ENCODE assay signal across 14 cellular contexts in genomic region chr2:226066391-226066790, GRCh38.
DNase-seq lines count a peak whose midpoint lies in the region; ATAC-seq and TF ChIP-seq lines count a peak whose summit lies in the region.
"Had no signal": no experiment of that assay in that cellular context is flagged by ENCODE, and none has a peak within 500 bp of the region (broad histone marks: within the 10 kb centered on the region; RNA-seq: fewer than 3 reads in every experiment).

No MANE protein-coding gene starts in this region.

- H3K9me2 ChIP-seq in SK-N-SH: no peaks in the 10 kb centered on the region

- no peak for ATAC-seq in SK-N-SH treated with all-trans-retinoic acid at 6 μM for 48 hours
- ATAC-seq in HG03571 (IDR thresholded peaks at IDR 0.05; ENCODE audit: unreplicated experiment): no peak
- ATAC-seq: GM12878 had no signal

- POLR2A ChIA-PET in SK-N-SH (lab: Yijun Ruan, JAX): no interaction called here

- H3K9me3 ChIP-seq in SK-N-SH (no peaks in the 10 kb centered on the region), smooth muscle cell (replicated peaks; ENCODE audit: low read depth) (no peaks in the 10 kb centered on the region)

- peak overlapping the region; percentile 28; the same call in 1 of the 2 replicates for H3K4me2 ChIP-seq in SK-N-SH
- no peak overlapping the region for H3K4me2 ChIP-seq in smooth muscle cell
- H3K4me2 ChIP-seq: BLaER1 treated with 17β-estradiol and CSF1 and Interleukin-3, amounts not matched to agents 10 nM and 100 nM had no signal

- H3K27me3 ChIP-seq in SK-N-SH (ENCODE audit: insufficient read depth) (no peaks in the 10 kb centered on the region), smooth muscle cell (ENCODE audit: low read depth) (no peaks in the 10 kb centered on the region)
- H3K27me3 ChIP-seq: BLaER1 treated with 17β-estradiol and CSF1 and Interleukin-3, amounts not matched to agents 10 nM and 100 nM had no signal

- H3K36me3 ChIP-seq in SK-N-SH (replicated peaks in 1 of 2; ENCODE audit: control insufficient read depth in 1 of 2, insufficient read depth in 2 of 2, low read length in 1 of 2) (no peaks in the 10 kb centered on the region), smooth muscle cell (ENCODE audit: low read depth) (no peaks in the 10 kb centered on the region)
- H3K36me3 ChIP-seq: BLaER1 treated with 17β-estradiol and CSF1 and Interleukin-3, amounts not matched to agents 10 nM and 100 nM had no signal

- no peaks in the 10 kb centered on the region for H3F3A ChIP-seq in SK-N-SH (replicated peaks; ENCODE audit: insufficient read depth)
- H3F3A ChIP-seq in smooth muscle cell (ENCODE audit: low read depth): no peaks in the 10 kb centered on the region

- TF ChIP-seq CTCF in SK-N-SH (IDR thresholded peaks at IDR 0.05) (no peak), foreskin fibroblast (IDR thresholded peaks at IDR 0.05; ENCODE audit: low read depth, low read length) (no peak), smooth muscle cell (IDR thresholded peaks at IDR 0.05; ENCODE audit: borderline replicate concordance, insufficient read depth, poor library complexity, severe bottlenecking) (no peak)

- H3K9ac ChIP-seq in SK-N-SH (no peak overlapping the region), smooth muscle cell (ENCODE audit: low read depth) (no peak overlapping the region)
- H3K9ac ChIP-seq: BLaER1 treated with 17β-estradiol and CSF1 and Interleukin-3, amounts not matched to agents 10 nM and 100 nM; GM23248 had no signal

- H3K4me1 ChIP-seq in SK-N-SH (ENCODE audit: control insufficient read depth in 1 of 2, insufficient read depth in 2 of 2, low read depth in 1 of 2, low read length in 1 of 2) (peaks cover 0 to 8% of the 10 kb centered on the region in 2 experiments; a peak in 1 of 4 replicates), smooth muscle cell (ENCODE audit: low read depth) (no peaks in the 10 kb centered on the region)
- H3K4me1 ChIP-seq: BLaER1 treated with 17β-estradiol and CSF1 and Interleukin-3, amounts not matched to agents 10 nM and 100 nM had no signal

- 49% methylated on average over 3 of the region's 3 CpGs for WGBS in SK-N-SH (ENCODE audit: low lambda C conversion rate)
- 93% methylated on average over 3 of the region's 3 CpGs for WGBS in smooth muscle cell (ENCODE audit: low lambda C conversion rate)

- no peak for TF ChIP-seq EP300 in SK-N-SH (IDR thresholded peaks at IDR 0.05; ENCODE audit: borderline replicate concordance in 1 of 2, low read depth in 1 of 2, low read length in 1 of 2)

- DNase-seq in SK-N-SH (no peak), NCI-H82 treated with DMSO at 0.1 percent for 48 hours (lab: John Stamatoyannopoulos, UW; ENCODE audit: unreplicated experiment) (peak; percentile 92), foreskin fibroblast (peak; percentile 32 to 70), smooth muscle cell (lab: John Stamatoyannopoulos, UW; ENCODE audit: unreplicated experiment) (no peak), NCI-H2196 (lab: John Stamatoyannopoulos, UW; ENCODE audit: unreplicated experiment) (no peak)
- DNase-seq: ACHN; CD4-positive, CD25-positive, alpha-beta regulatory T cell; GM23248; KBM-7 had no signal

- peak overlapping the region; percentile 63 for H2AFZ ChIP-seq in SK-N-SH (ENCODE audit: low read depth)
- no peak overlapping the region for H2AFZ ChIP-seq in smooth muscle cell (ENCODE audit: low read depth)
- H2AFZ ChIP-seq: GM23248 had no signal

- CTCF ChIA-PET in SK-N-SH (lab: Yijun Ruan, JAX): no interaction called here

- TF ChIP-seq RAD21 in SK-N-SH (IDR thresholded peaks at IDR 0.05; ENCODE audit: low read length): no peak

- H4K20me1 ChIP-seq in SK-N-SH (ENCODE audit: insufficient read depth) (no peaks in the 10 kb centered on the region), smooth muscle cell (ENCODE audit: low read depth) (no peaks in the 10 kb centered on the region)
- H4K20me1 ChIP-seq: BLaER1 treated with 17β-estradiol and CSF1 and Interleukin-3, amounts not matched to agents 10 nM and 100 nM had no signal

- H3K27ac ChIP-seq in SK-N-SH (ENCODE audit: low read depth in 2 of 2, low read length in 1 of 2) (no peak overlapping the region), smooth muscle cell (ENCODE audit: low read depth) (no peak overlapping the region)
- H3K27ac ChIP-seq: 22Rv1; BLaER1 treated with 17β-estradiol and CSF1 and Interleukin-3, amounts not matched to agents 10 nM and 100 nM; GM23248 had no signal

- H3K79me2 ChIP-seq in SK-N-SH (ENCODE audit: insufficient read depth) (no peaks in the 10 kb centered on the region), smooth muscle cell (ENCODE audit: low read depth) (no peaks in the 10 kb centered on the region)

- no peak overlapping the region for H3K4me3 ChIP-seq in SK-N-SH (ENCODE audit: low read depth in 2 of 2, low read length in 1 of 2)
- no peak overlapping the region for H3K4me3 ChIP-seq in foreskin fibroblast (ENCODE audit: low read depth in 1 of 2, low read length in 2 of 2)
- H3K4me3 ChIP-seq in smooth muscle cell: no peak overlapping the region
- H3K4me3 ChIP-seq: BLaER1 treated with 17β-estradiol and CSF1 and Interleukin-3, amounts not matched to agents 10 nM and 100 nM; GM12878; GM23248 had no signal

TF ChIP-seq in SK-N-SH, 30 proteins besides CTCF, POLR2A, EP300 and RAD21:
- TF ChIP-seq MXI1 (IDR thresholded peaks at IDR 0.05; ENCODE audit: low read depth, low read length): no peak
TF ChIP-seq in SK-N-SH: peak in this region for 0.

TF ChIP-seq in SK-N-SH treated with all-trans-retinoic acid at 6 μM for 48 hours, 23 proteins besides CTCF, POLR2A, EP300 and RAD21:
- TF ChIP-seq TOX (CRISPR knock-in tag; IDR thresholded peaks at IDR 0.05; ENCODE audit: borderline replicate concordance) (no peak), SNAI2 (CRISPR knock-in tag; IDR thresholded peaks at IDR 0.05) (no peak), ZFP30 (CRISPR knock-in tag; IDR thresholded peaks at IDR 0.05) (no peak), ESRRG (CRISPR knock-in tag; IDR thresholded peaks at IDR 0.05) (no peak), ZC3H10 (CRISPR knock-in tag; IDR thresholded peaks at IDR 0.05) (no peak), ZNF70 (CRISPR knock-in tag; IDR thresholded peaks at IDR 0.05) (no peak), TCF4 (CRISPR knock-in tag; IDR thresholded peaks at IDR 0.05; ENCODE audit: borderline replicate concordance) (no peak), OSR1 (CRISPR knock-in tag; IDR thresholded peaks at IDR 0.05) (no peak), TSHZ2 (CRISPR knock-in tag; IDR thresholded peaks at IDR 0.05) (no peak), CSDC2 (CRISPR knock-in tag; IDR thresholded peaks at IDR 0.05) (no peak), PPARA (CRISPR knock-in tag; IDR thresholded peaks at IDR 0.05; ENCODE audit: borderline replicate concordance) (no peak), CREB5 (CRISPR knock-in tag; IDR thresholded peaks at IDR 0.05; ENCODE audit: low read depth) (no peak), POU6F1 (CRISPR knock-in tag; IDR thresholded peaks at IDR 0.05; ENCODE audit: borderline replicate concordance, low read depth) (no peak), ZFP3 (CRISPR knock-in tag; IDR thresholded peaks at IDR 0.05) (no peak)

Comparison
In these comparisons a context has a peak if more than half of its experiments do, and no peak if none do; other contexts are left out.
1. DNase-seq: peak in NCI-H82 treated with DMSO at 0.1 percent for 48 hours (single experiment) and foreskin fibroblast (2 of 2); none in SK-N-SH (single experiment), smooth muscle cell (single experiment) and NCI-H2196 (single experiment).